17 cellular contexts compared by ENCODE assay signal in genomic region chr2:12087671-12088380, GRCh38.
DNase-seq lines count a peak whose midpoint lies in the region; ATAC-seq and TF ChIP-seq lines count a peak whose summit lies in the region.
"Had no signal": no experiment of that assay in that cellular context is flagged by ENCODE, and none has a peak within 500 bp of the region (broad histone marks: within the 10 kb centered on the region; RNA-seq: fewer than 3 reads in every experiment).

No MANE protein-coding gene starts in this region.

- H3K27me3 ChIP-seq in MG63 (no peaks in the 10 kb centered on the region), mesenchymal stem cell (ENCODE audit: control insufficient read depth in 1 of 2, insufficient read depth in 1 of 2, low read length in 2 of 2) (no peaks in the 10 kb centered on the region), left lung (no peaks in the 10 kb centered on the region)
- H3K27me3 ChIP-seq: right atrium auricular region had no signal

- H3K9ac ChIP-seq in mesenchymal stem cell (ENCODE audit: low read length) = no peak overlapping the region

- no peaks in the 10 kb centered on the region for H3K79me1 ChIP-seq in mesenchymal stem cell (replicated peaks; ENCODE audit: low read length, poor library complexity, severe bottlenecking)

- no peak overlapping the region for H2BK15ac ChIP-seq in mesenchymal stem cell (ENCODE audit: low read depth, poor library complexity, severe bottlenecking)

- H3K23ac ChIP-seq in mesenchymal stem cell (ENCODE audit: low read length in 2 of 2) = no peak overlapping the region

- no peak overlapping the region for H2AK5ac ChIP-seq in mesenchymal stem cell (ENCODE audit: low read length, severe bottlenecking)

- H3K9me3 ChIP-seq in MG63 = peaks cover 8% of the 10 kb centered on the region; the same call in 1 of the 2 replicates
- no peaks in the 10 kb centered on the region for H3K9me3 ChIP-seq in mesenchymal stem cell (ENCODE audit: control insufficient read depth, low read length)
- H3K9me3 ChIP-seq in left lung = no peaks in the 10 kb centered on the region
- H3K9me3 ChIP-seq: HAP-1, right atrium auricular region had no signal

- no peak for TF ChIP-seq CTCF in left lung (IDR thresholded peaks at IDR 0.05)

- no peak overlapping the region for H2BK120ac ChIP-seq in mesenchymal stem cell (ENCODE audit: low read depth, low read length)

- H2BK5ac ChIP-seq in mesenchymal stem cell (ENCODE audit: low read depth, low read length, poor library complexity, severe bottlenecking) = no peak overlapping the region

- no peak overlapping the region for H3K27ac ChIP-seq in mesenchymal stem cell (ENCODE audit: low read length, poor library complexity, severe bottlenecking)
- no peak overlapping the region for H3K27ac ChIP-seq in left lung
- H3K27ac ChIP-seq: right atrium auricular region, VCaP had no signal

- no peak overlapping the region for H3K14ac ChIP-seq in mesenchymal stem cell (ENCODE audit: low read length in 2 of 2)

- H4K8ac ChIP-seq in mesenchymal stem cell (ENCODE audit: low read length) = no peak overlapping the region

- peak; percentile 33 for DNase-seq in MG63
- DNase-seq in dedifferentiated amniotic fluid mesenchymal stem cell (ENCODE audit: extremely low spot score) = peak; percentile 40
- peak; percentile 33 for DNase-seq in mesenchymal stem cell
- no peak for DNase-seq in left lung
- DNase-seq: activated CD4-positive, alpha-beta memory T cell treated with anti-CD3 and anti-CD28 coated beads, Interleukin-2, amount 10 ng/mL, durations not matched to agents 7 days and 5 days; C1 segment of cervical spinal cord; caudate nucleus; effector memory CD8-positive, alpha-beta T cell; NCI-H1436 treated with DMSO at 0.1 percent for 48 hours; NCI-H446; stimulated activated CD4-positive, alpha-beta T cell treated with anti-CD3 and anti-CD28 coated beads, Interleukin-1b, Interleukin-23, amount 100 ng/mL, for 48 hours had no signal

- H3K4me3 ChIP-seq in MG63 (no peak overlapping the region), mesenchymal stem cell (ENCODE audit: insufficient read depth in 1 of 2, low read depth in 1 of 2, low read length in 2 of 2) (no peak overlapping the region), left lung (no peak overlapping the region)
- H3K4me3 ChIP-seq: HAP-1, right atrium auricular region had no signal

- ATAC-seq in GM18868 (IDR thresholded peaks at IDR 0.05; ENCODE audit: unreplicated experiment) (peak; percentile 30), GM19467 (IDR thresholded peaks at IDR 0.05; ENCODE audit: unreplicated experiment) (no peak), GM18909 (IDR thresholded peaks at IDR 0.05; ENCODE audit: poor library complexity, unreplicated experiment) (no peak), left lung (no peak)
- ATAC-seq: effector memory CD8-positive, alpha-beta T cell had no signal

- H3K4ac ChIP-seq in mesenchymal stem cell (ENCODE audit: low read depth in 1 of 2, low read length in 2 of 2) = no peak overlapping the region

- H2AFZ ChIP-seq in mesenchymal stem cell (ENCODE audit: low read depth, low read length) = no peak overlapping the region

- intact Hi-C loops in left lung (cut with DNase I) = no loop called here

- no peak overlapping the region for H3K4me2 ChIP-seq in mesenchymal stem cell (ENCODE audit: low read length, poor library complexity, severe bottlenecking)

- WGBS in mesenchymal stem cell = 90% methylated on average over 1 of the region's 1 CpG

- H3K4me1 ChIP-seq in mesenchymal stem cell (ENCODE audit: control insufficient read depth, insufficient read depth, low read depth, low read length) (peaks cover 2% of the 10 kb centered on the region), left lung (no peaks in the 10 kb centered on the region)
- H3K4me1 ChIP-seq: right atrium auricular region had no signal

- no peak overlapping the region for H3K18ac ChIP-seq in mesenchymal stem cell (ENCODE audit: low read depth in 1 of 2, low read length in 2 of 2)

- H4K91ac ChIP-seq in mesenchymal stem cell (ENCODE audit: low read length) = no peak overlapping the region

- H2BK12ac ChIP-seq in mesenchymal stem cell (ENCODE audit: low read length in 2 of 2) = no peak overlapping the region

- no peaks in the 10 kb centered on the region for H3K36me3 ChIP-seq in MG63
- H3K36me3 ChIP-seq in mesenchymal stem cell (ENCODE audit: control insufficient read depth in 1 of 2, insufficient read depth in 2 of 2, low read depth in 1 of 2, low read length in 2 of 2) = no peaks in the 10 kb centered on the region
- no peaks in the 10 kb centered on the region for H3K36me3 ChIP-seq in left lung
- H3K36me3 ChIP-seq: HAP-1, right atrium auricular region had no signal

Comparison
In these comparisons a context has a peak if more than half of its experiments do, and no peak if none do; other contexts are left out.
1. DNase-seq: peak in MG63 (single experiment), dedifferentiated amniotic fluid mesenchymal stem cell (single experiment) and mesenchymal stem cell (single experiment); none in left lung (0 of 2).